ENCODE assay signal across 9 cellular contexts in genomic region chr11:110069158-110069737, GRCh38. TPM values are rescaled to one million over a fixed set of nuclear protein-coding genes. Genes with fewer than 3 reads are reported as not detected.
DNase-seq lines count a peak whose midpoint lies in the region; ATAC-seq and TF ChIP-seq lines count a peak whose summit lies in the region.
"Had no signal": no experiment of that assay in that cellular context is flagged by ENCODE, and none has a peak within 500 bp of the region (broad histone marks: within the 10 kb centered on the region; RNA-seq: fewer than 3 reads in every experiment).

No MANE protein-coding gene starts in this region.

- no peaks in the 10 kb centered on the region for H3K36me3 ChIP-seq in breast epithelium
- no peaks in the 10 kb centered on the region for H3K36me3 ChIP-seq in mucosa of descending colon (ENCODE audit: low read depth)
- H3K36me3 ChIP-seq: tibial artery had no signal

- intact Hi-C loops in breast epithelium (cut with DNase I; ENCODE audit: low total_unique reads): no loop called here
- intact Hi-C loops in mucosa of descending colon (cut with DNase I, micrococcal nuclease): no loop called here

- peak; percentile 40 for ATAC-seq in GM18907 (IDR thresholded peaks at IDR 0.05; ENCODE audit: unreplicated experiment)
- ATAC-seq in mucosa of descending colon: peak; percentile 91

- no peak for TF ChIP-seq CTCF in breast epithelium (IDR thresholded peaks at IDR 0.05)
- no peak for TF ChIP-seq CTCF in mucosa of descending colon (IDR thresholded peaks at IDR 0.05)

- DNase-seq in MV-4-11 (lab: John Stamatoyannopoulos, UW) (peak; percentile 89), breast epithelium (ENCODE audit: low spot score in 2 of 2) (no peak), mucosa of descending colon (peak; percentile 63 to 72 (median 69)), ecto neural progenitor cell (ENCODE audit: low spot score) (no peak), 8988T (no peak)
- no peak for DNase-seq in activated T-cell treated with anti-CD3 and anti-CD28 coated beads, Interleukin-2, amount 50 U/mL, for 48 hours
- no peak for DNase-seq in activated CD4-positive, alpha-beta T cell treated with anti-CD3 and anti-CD28 coated beads, Interleukin-2, amount 50 U/mL, for 48 hours

- H3K4me1 ChIP-seq in breast epithelium (no peaks in the 10 kb centered on the region), mucosa of descending colon (ENCODE audit: low read depth) (peaks cover 7% of the 10 kb centered on the region)
- H3K4me1 ChIP-seq: tibial artery had no signal

- no peaks in the 10 kb centered on the region for H3K9me3 ChIP-seq in breast epithelium
- H3K9me3 ChIP-seq in mucosa of descending colon: no peaks in the 10 kb centered on the region
- H3K9me3 ChIP-seq: tibial artery had no signal

- H3K4me3 ChIP-seq in breast epithelium: no peak overlapping the region
- no peak overlapping the region for H3K4me3 ChIP-seq in mucosa of descending colon
- H3K4me3 ChIP-seq: tibial artery had no signal

- TF ChIP-seq POLR2A in breast epithelium (IDR thresholded peaks at IDR 0.05): no peak

- no peaks in the 10 kb centered on the region for H3K27me3 ChIP-seq in breast epithelium

- H3K27ac ChIP-seq in breast epithelium: peak overlapping the region; percentile 11 to 45
- H3K27ac ChIP-seq: tibial artery had no signal

RNA-seq across cellular contexts. Expression of gene ZC3H12C, which starts 23.9 kb away (rescaled TPM):
- total RNA-seq in breast epithelium (10 to 100 TPM; 10.2 to 19.8 (median 13.2) TPM), mucosa of descending colon (10 to 100 TPM; 15.9 to 28.7 (median 21.5) TPM)

Comparison
In these comparisons a context has a peak if more than half of its experiments do, and no peak if none do; other contexts are left out.
1. DNase-seq: peak in MV-4-11 (single experiment) and mucosa of descending colon (3 of 3); none in breast epithelium (0 of 2), activated T-cell treated with anti-CD3 and anti-CD28 coated beads, Interleukin-2, amount 50 U/mL, for 48 hours (0 of 2), activated CD4-positive, alpha-beta T cell treated with anti-CD3 and anti-CD28 coated beads, Interleukin-2, amount 50 U/mL, for 48 hours (0 of 2), ecto neural progenitor cell (single experiment) and 8988T (single experiment).